Comparison of ENCODE assay signal across 11 cellular contexts in genomic region chr13:30720470-30720869, GRCh38. TPM values are rescaled to one million over a fixed set of nuclear protein-coding genes. Genes with fewer than 3 reads are reported as not detected.
DNase-seq lines count a peak whose midpoint lies in the region; ATAC-seq and TF ChIP-seq lines count a peak whose summit lies in the region.
"Had no signal": no experiment of that assay in that cellular context is flagged by ENCODE, and none has a peak within 500 bp of the region (broad histone marks: within the 10 kb centered on the region; RNA-seq: fewer than 3 reads in every experiment).

No MANE protein-coding gene starts in this region.

- H3K4me1 ChIP-seq in BLaER1 (peaks cover 70% of the 10 kb centered on the region), adipocyte (ENCODE audit: control insufficient read depth, insufficient read depth, low read length) (peaks cover 35% of the 10 kb centered on the region)

- H3K4me3 ChIP-seq in BLaER1 (peak overlapping the region; percentile 18), adipocyte (ENCODE audit: low read length) (no peak overlapping the region)

- H3K27ac ChIP-seq in BLaER1 = peak overlapping the region; percentile 82
- no peak overlapping the region for H3K27ac ChIP-seq in CD4-positive, alpha-beta T cell (ENCODE audit: low read depth, low read length)
- H3K27ac ChIP-seq: RWPE1 had no signal

- peak overlapping the region; percentile 49; the same call in 1 of the 2 replicates for H3K9ac ChIP-seq in BLaER1
- no peak overlapping the region for H3K9ac ChIP-seq in adipocyte (ENCODE audit: low read length)

- no peaks in the 10 kb centered on the region for H3K9me3 Mint-ChIP-seq in CD4-positive, alpha-beta T cell
- no peaks in the 10 kb centered on the region for H3K9me3 Mint-ChIP-seq in T-helper 2 cell treated with Interferon-gamma antibody and Interleukin-4, amounts not matched to agents 5 μg/mL and 100 μg/mL, for 36 hours

- intact Hi-C loops in CD4-positive, alpha-beta T cell (cut with DNase I, micrococcal nuclease) = no loop called here

- H3K4me2 ChIP-seq in BLaER1 = peak overlapping the region; percentile 82

- ATAC-seq in GM19467 (IDR thresholded peaks at IDR 0.05; ENCODE audit: unreplicated experiment) = peak; percentile 70
- ATAC-seq in HG03439 (IDR thresholded peaks at IDR 0.05; ENCODE audit: unreplicated experiment) = peak; percentile 62
- no peak for ATAC-seq in HG03045 (IDR thresholded peaks at IDR 0.05; ENCODE audit: unreplicated experiment)
- ATAC-seq in CD4-positive, alpha-beta T cell (ENCODE audit: poor library complexity) = no peak

- H3K9me3 ChIP-seq in BLaER1 = 0 out of 2 replicates have a peak, but pooled peaks cover 5% of the 10 kb centered on the region
- H3K9me3 ChIP-seq in adipocyte (ENCODE audit: control insufficient read depth, low read length) = no peaks in the 10 kb centered on the region
- no peaks in the 10 kb centered on the region for H3K9me3 ChIP-seq in CD4-positive, alpha-beta T cell (ENCODE audit: control insufficient read depth, low read length)

- H3K27me3 ChIP-seq in BLaER1 (no peaks in the 10 kb centered on the region), adipocyte (replicated peaks; ENCODE audit: control insufficient read depth, insufficient read depth, low read length) (no peaks in the 10 kb centered on the region)
- no peaks in the 10 kb centered on the region for H3K27me3 ChIP-seq in CD4-positive, alpha-beta T cell (ENCODE audit: control insufficient read depth, insufficient read depth, low read length)

- no peak for TF ChIP-seq CTCF in CD4-positive, alpha-beta T cell (IDR thresholded peaks at IDR 0.05)

- CTCF ChIA-PET in CD4-positive, alpha-beta T cell (lab: Charles Lee) = no interaction called here

- H4K20me1 ChIP-seq in BLaER1 = no peaks in the 10 kb centered on the region

- H3K36me3 ChIP-seq in BLaER1 (no peaks in the 10 kb centered on the region), adipocyte (ENCODE audit: control insufficient read depth, insufficient read depth, low read length, severe bottlenecking) (no peaks in the 10 kb centered on the region)

- POLR2A ChIA-PET in CD4-positive, alpha-beta T cell (lab: Charles Lee) = interaction anchor here (0.9 to 1.0 kb wide), 2 partner anchors 13 to 18 kb away, joined by 3 read pairs; no protein-coding TSS in a partner anchor

- DNase-seq in adipocyte (ENCODE audit: low read depth) (peak; percentile 65), iPS-NIHi7 (ENCODE audit: extremely low spot score) (no peak)
- DNase-seq in CD4-positive, alpha-beta T cell = no peak
- no peak for DNase-seq in T-helper 2 cell treated with Interferon-gamma antibody and Interleukin-4, amounts not matched to agents 5 μg/mL and 100 μg/mL, for 36 hours (ENCODE audit: low spot score)
- DNase-seq: CD4-positive, CD25-positive, alpha-beta regulatory T cell had no signal

- no peaks in the 10 kb centered on the region for H3K36me3 Mint-ChIP-seq in CD4-positive, alpha-beta T cell (ENCODE audit: low read depth)
- no peaks in the 10 kb centered on the region for H3K36me3 Mint-ChIP-seq in T-helper 2 cell treated with Interferon-gamma antibody and Interleukin-4, amounts not matched to agents 5 μg/mL and 100 μg/mL, for 36 hours (ENCODE audit: low read depth)
- H3K36me3 Mint-ChIP-seq: activated naive CD8-positive, alpha-beta T cell; CD4-positive, CD25-positive, alpha-beta regulatory T cell had no signal

- no peak overlapping the region for H3K27ac Mint-ChIP-seq in CD4-positive, alpha-beta T cell
- H3K27ac Mint-ChIP-seq in T-helper 2 cell treated with Interferon-gamma antibody and Interleukin-4, amounts not matched to agents 5 μg/mL and 100 μg/mL, for 36 hours = no peak overlapping the region
- H3K27ac Mint-ChIP-seq: activated naive CD8-positive, alpha-beta T cell; CD4-positive, CD25-positive, alpha-beta regulatory T cell had no signal

- no peak overlapping the region for H3K4me3 Mint-ChIP-seq in CD4-positive, alpha-beta T cell
- H3K4me3 Mint-ChIP-seq in T-helper 2 cell treated with Interferon-gamma antibody and Interleukin-4, amounts not matched to agents 5 μg/mL and 100 μg/mL, for 36 hours = no peak overlapping the region
- H3K4me3 Mint-ChIP-seq: activated naive CD8-positive, alpha-beta T cell; CD4-positive, CD25-positive, alpha-beta regulatory T cell had no signal

- no peaks in the 10 kb centered on the region for H3K27me3 Mint-ChIP-seq in CD4-positive, alpha-beta T cell
- peaks cover 5% of the 10 kb centered on the region for H3K27me3 Mint-ChIP-seq in T-helper 2 cell treated with Interferon-gamma antibody and Interleukin-4, amounts not matched to agents 5 μg/mL and 100 μg/mL, for 36 hours (ENCODE audit: low read depth)
- H3K27me3 Mint-ChIP-seq: activated naive CD8-positive, alpha-beta T cell had no signal

- no peaks in the 10 kb centered on the region for H3K4me1 Mint-ChIP-seq in CD4-positive, alpha-beta T cell (ENCODE audit: low read depth)
- H3K4me1 Mint-ChIP-seq in T-helper 2 cell treated with Interferon-gamma antibody and Interleukin-4, amounts not matched to agents 5 μg/mL and 100 μg/mL, for 36 hours (ENCODE audit: low read depth) = peaks cover 22% of the 10 kb centered on the region

RNA-seq across cellular contexts. Expression of gene ALOX5AP, which starts 14.9 kb away (rescaled TPM):
- 10 to 100 TPM; 16.5 to 19.0 TPM for total RNA-seq in CD4-positive, alpha-beta T cell

Comparison
In these comparisons a context has a peak if more than half of its experiments do, and no peak if none do; other contexts are left out.
1. ATAC-seq: peak in GM19467 (single experiment) and HG03439 (single experiment); none in HG03045 (single experiment) and CD4-positive, alpha-beta T cell (single experiment).